Comparison of ENCODE assay signal across 11 cellular contexts in the genomic region with DNA sequence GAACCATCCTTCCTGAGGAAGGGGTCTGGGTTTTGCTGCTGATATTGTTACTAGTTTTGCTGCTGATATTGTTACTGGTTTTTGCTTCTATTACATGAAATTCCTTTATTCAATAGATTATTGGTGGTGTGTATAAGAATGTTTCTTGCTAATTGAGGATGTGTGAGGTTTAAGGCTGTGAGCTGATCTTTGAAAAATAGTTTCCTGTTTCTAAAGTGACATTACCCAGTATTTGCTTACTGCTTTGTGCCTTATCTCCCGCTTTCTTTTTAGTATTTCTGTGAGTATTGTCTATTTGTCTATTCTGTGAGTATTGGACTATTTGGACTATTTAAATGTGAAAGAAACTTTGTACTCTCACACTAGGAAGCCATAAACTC. TPM values are rescaled to one million over a fixed set of nuclear protein-coding genes. Genes with fewer than 3 reads are reported as not detected.
DNase-seq lines count a peak whose midpoint lies in the region; ATAC-seq and TF ChIP-seq lines count a peak whose summit lies in the region.
"Had no signal": no experiment of that assay in that cellular context is flagged by ENCODE, and none has a peak within 500 bp of the region (broad histone marks: within the 10 kb centered on the region; RNA-seq: fewer than 3 reads in every experiment).

No MANE protein-coding gene starts in this region.

- DNase-seq in T-helper 1 cell (no peak), ascending aorta (ENCODE audit: low spot score in 2 of 2) (no peak), lower lobe of right lung (no peak), suprapubic skin (ENCODE audit: low spot score in 2 of 2) (no peak), NCI-H146 treated with DMSO at 0.1 percent for 48 hours (lab: John Stamatoyannopoulos, UW; ENCODE audit: unreplicated experiment) (no peak), iPS-NIHi7 (ENCODE audit: extremely low spot score) (no peak)
- DNase-seq: cerebellar nuclear complex had no signal

- no peaks in the 10 kb centered on the region for H3K9me3 ChIP-seq in ascending aorta
- H3K9me3 ChIP-seq in lower lobe of right lung = no peaks in the 10 kb centered on the region
- H3K9me3 ChIP-seq in suprapubic skin = no peaks in the 10 kb centered on the region
- H3K9me3 ChIP-seq: A549 had no signal

- ATAC-seq in lower lobe of right lung (no peak), GM21367 (IDR thresholded peaks at IDR 0.05; ENCODE audit: unreplicated experiment) (no peak)

- peaks cover 75% of the 10 kb centered on the region for H3K4me1 Mint-ChIP-seq in T-helper 1 cell treated with Interleukin-12 subunit alpha and Interleukin-12 subunit beta and Interleukin-4 antibody, amounts not matched to agents 30 μg/mL and 1 μg/mL, for 36 hours (ENCODE audit: low read depth)

- no peaks in the 10 kb centered on the region for H3K9me3 Mint-ChIP-seq in T-helper 1 cell treated with Interleukin-12 subunit alpha and Interleukin-12 subunit beta and Interleukin-4 antibody, amounts not matched to agents 30 μg/mL and 1 μg/mL, for 36 hours

- peaks cover 24% of the 10 kb centered on the region for H3K36me3 Mint-ChIP-seq in T-helper 1 cell treated with Interleukin-12 subunit alpha and Interleukin-12 subunit beta and Interleukin-4 antibody, amounts not matched to agents 30 μg/mL and 1 μg/mL, for 36 hours (ENCODE audit: low read depth)

- WGBS in suprapubic skin = 56% methylated on average over 1 of the region's 1 CpG

- intact Hi-C loops in ascending aorta (cut with DNase I) = no loop called here
- intact Hi-C loops in lower lobe of right lung (cut with DNase I) = no loop called here

- H3K4me1 ChIP-seq in ascending aorta (peaks cover 0 to 10% of the 10 kb centered on the region in 2 donors), lower lobe of right lung (peaks cover 76% of the 10 kb centered on the region), suprapubic skin (peaks cover 46% of the 10 kb centered on the region)

- H3K27ac ChIP-seq in ascending aorta = peak overlapping the region; percentile 85 to 88
- H3K27ac ChIP-seq in lower lobe of right lung = peak overlapping the region; percentile 92
- peak overlapping the region; percentile 88 for H3K27ac ChIP-seq in suprapubic skin

- H3K27me3 ChIP-seq in ascending aorta = no peaks in the 10 kb centered on the region
- no peaks in the 10 kb centered on the region for H3K27me3 ChIP-seq in lower lobe of right lung (ENCODE audit: low read depth)
- no peaks in the 10 kb centered on the region for H3K27me3 ChIP-seq in suprapubic skin

- TF ChIP-seq CTCF in ascending aorta (IDR thresholded peaks at IDR 0.05) (no peak), lower lobe of right lung (IDR thresholded peaks at IDR 0.05) (no peak), suprapubic skin (IDR thresholded peaks at IDR 0.05) (no peak)

- peaks cover 3% of the 10 kb centered on the region for H3K27me3 Mint-ChIP-seq in T-helper 1 cell treated with Interleukin-12 subunit alpha and Interleukin-12 subunit beta and Interleukin-4 antibody, amounts not matched to agents 30 μg/mL and 1 μg/mL, for 36 hours (ENCODE audit: low read depth)

- peak overlapping the region; percentile 50 to 64 for H3K4me3 ChIP-seq in ascending aorta
- H3K4me3 ChIP-seq in lower lobe of right lung = peak overlapping the region; percentile 52
- peak overlapping the region; percentile 44 for H3K4me3 ChIP-seq in suprapubic skin
- H3K4me3 ChIP-seq: A549 had no signal

- TF ChIP-seq EP300 in suprapubic skin (IDR thresholded peaks at IDR 0.05) = no peak

- no peak for TF ChIP-seq POLR2A in suprapubic skin (IDR thresholded peaks at IDR 0.05)

- H3K27ac Mint-ChIP-seq in T-helper 1 cell treated with Interleukin-12 subunit alpha and Interleukin-12 subunit beta and Interleukin-4 antibody, amounts not matched to agents 30 μg/mL and 1 μg/mL, for 36 hours = peak overlapping the region; percentile 94

- H3K36me3 ChIP-seq in ascending aorta (no peaks in the 10 kb centered on the region), lower lobe of right lung (no peaks in the 10 kb centered on the region), suprapubic skin (no peaks in the 10 kb centered on the region)

- H3K4me3 Mint-ChIP-seq in T-helper 1 cell treated with Interleukin-12 subunit alpha and Interleukin-12 subunit beta and Interleukin-4 antibody, amounts not matched to agents 30 μg/mL and 1 μg/mL, for 36 hours = peak overlapping the region; percentile 93

RNA-seq across cellular contexts. Expression of gene C1QTNF9, which starts 38.2 kb away (rescaled TPM):
- not detected for total RNA-seq in ascending aorta
- not detected for total RNA-seq in lower lobe of right lung
- total RNA-seq in suprapubic skin = under 1 TPM in 2 of 4 donors, not detected in 2; 0.42 to 0.49 TPM
- total RNA-seq: renal cortical epithelial cell had no signal
